Comparison of ENCODE assay signal across 1 cellular context in the genomic region with DNA sequence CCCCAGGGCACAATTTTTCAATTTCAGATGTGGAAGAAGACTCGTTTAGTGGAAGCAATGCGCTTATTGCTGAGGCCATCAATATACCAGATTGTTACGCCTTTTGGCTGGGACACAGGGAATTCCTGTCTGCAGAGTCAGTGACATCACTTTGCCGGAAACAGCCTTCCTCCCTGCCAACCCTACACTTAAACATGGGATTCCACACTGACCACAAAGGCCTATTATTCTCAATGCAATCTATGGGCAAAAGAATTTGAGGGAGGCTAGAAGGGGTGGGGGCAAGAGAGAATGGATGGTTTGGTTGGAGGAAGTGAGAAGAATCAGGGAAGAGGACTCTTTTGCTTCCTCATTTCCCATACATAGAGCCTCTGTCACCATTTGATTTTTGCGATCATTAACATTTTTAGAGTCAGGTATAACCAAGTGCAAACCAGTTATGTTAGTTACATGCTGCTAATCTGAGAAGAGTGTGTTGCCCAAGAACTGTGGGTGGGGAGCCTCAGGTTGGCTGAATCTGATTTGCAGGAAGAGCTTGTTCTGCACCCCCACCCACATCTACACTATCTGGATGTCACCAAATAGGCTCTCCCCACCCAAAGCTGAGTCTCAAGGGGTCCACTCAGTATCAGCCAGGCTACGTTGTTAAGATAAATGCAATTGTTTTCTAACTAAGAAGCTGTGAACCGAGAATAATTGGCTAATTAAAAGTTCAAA.
TF ChIP-seq lines count a peak whose summit lies in the region.

No MANE protein-coding gene starts in this region.

TF ChIP-seq in HepG2, 621 proteins besides CTCF, POLR2A, EP300 and RAD21 (continued from another document):
- TF ChIP-seq, protein P1, sequence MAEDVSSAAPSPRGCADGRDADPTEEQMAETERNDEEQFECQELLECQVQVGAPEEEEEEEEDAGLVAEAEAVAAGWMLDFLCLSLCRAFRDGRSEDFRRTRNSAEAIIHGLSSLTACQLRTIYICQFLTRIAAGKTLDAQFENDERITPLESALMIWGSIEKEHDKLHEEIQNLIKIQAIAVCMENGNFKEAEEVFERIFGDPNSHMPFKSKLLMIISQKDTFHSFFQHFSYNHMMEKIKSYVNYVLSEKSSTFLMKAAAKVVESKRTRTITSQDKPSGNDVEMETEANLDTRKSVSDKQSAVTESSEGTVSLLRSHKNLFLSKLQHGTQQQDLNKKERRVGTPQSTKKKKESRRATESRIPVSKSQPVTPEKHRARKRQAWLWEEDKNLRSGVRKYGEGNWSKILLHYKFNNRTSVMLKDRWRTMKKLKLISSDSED (CRISPR knock-in tag; IDR thresholded peaks at IDR 0.05): no peak
- TF ChIP-seq KLF9 (CRISPR knock-in tag; IDR thresholded peaks at IDR 0.05; ENCODE audit: low read depth) (no peak), TAF1 (CRISPR knock-in tag; IDR thresholded peaks at IDR 0.05) (no peak), MAFK (conservative IDR thresholded peaks at IDR 0.05 in 1 of 2, IDR thresholded peaks at IDR 0.05 in 1 of 2; ENCODE audit: low read length in 2 of 2) (0 out of 4 replicates have a peak, but pooled peaks of 1 of the 2 experiments have one; percentile 3)
